ENCODE assay signal across 9 cellular contexts in genomic region chr11:76810151-76810853, GRCh38. TPM values are rescaled to one million over a fixed set of nuclear protein-coding genes. Genes with fewer than 3 reads are reported as not detected.
DNase-seq lines count a peak whose midpoint lies in the region; ATAC-seq, FAIRE-seq and TF ChIP-seq lines count a peak whose summit lies in the region.
"Had no signal": no experiment of that assay in that cellular context is flagged by ENCODE, and none has a peak within 500 bp of the region (broad histone marks: within the 10 kb centered on the region; RNA-seq: fewer than 3 reads in every experiment).

No MANE protein-coding gene starts in this region.

- H3K4me3 Mint-ChIP-seq in GM23338: no peak overlapping the region
- H3K4me3 Mint-ChIP-seq: natural killer cell treated with Interleukin-12 subunit alpha and Interleukin-12 subunit beta and Interleukin-15 and Interleukin-18, amount 100 ng/mL, for 72 hours; T-cell had no signal

- peaks cover 11% of the 10 kb centered on the region for H3K27me3 Mint-ChIP-seq in GM23338 (ENCODE audit: insufficient read depth, low read depth, poor library complexity)

- no peaks in the 10 kb centered on the region for H3K79me2 ChIP-seq in GM23338 (replicated peaks; ENCODE audit: insufficient read depth)
- H3K79me2 ChIP-seq in PC-9 (ENCODE audit: low read depth): no peaks in the 10 kb centered on the region

- intact Hi-C loops in PC-9 (cut with micrococcal nuclease; ENCODE audit: unreplicated experiment): no loop called here
- intact Hi-C loops in upper lobe of right lung (cut with DNase I): loop anchor here (10.0 kb wide), 1 partner anchor 54 kb away; the partner anchor contains the start of gene ACER3

- POLR2A ChIA-PET in PC-9 (lab: Charles Lee; ENCODE audit: unreplicated experiment): no interaction called here

- H3K27me3 ChIP-seq in GM23338 (ENCODE audit: insufficient read depth) (no peaks in the 10 kb centered on the region), PC-9 (ENCODE audit: insufficient read depth, low read depth) (no peaks in the 10 kb centered on the region), brain microvascular endothelial cell (replicated peaks) (no peaks in the 10 kb centered on the region), upper lobe of right lung (no peaks in the 10 kb centered on the region)

- H3K4me1 ChIP-seq in GM23338 (ENCODE audit: insufficient read depth) (no peaks in the 10 kb centered on the region), PC-9 (replicated peaks; ENCODE audit: insufficient read depth) (no peaks in the 10 kb centered on the region), upper lobe of right lung (peaks cover 5% of the 10 kb centered on the region)

- H3K4me1 Mint-ChIP-seq in GM23338: peaks cover 12% of the 10 kb centered on the region; the same call in 2 of the 3 replicates

- no peak overlapping the region for H3K4me3 ChIP-seq in GM23338
- H3K4me3 ChIP-seq in PC-9: no peak overlapping the region
- no peak overlapping the region for H3K4me3 ChIP-seq in brain microvascular endothelial cell (ENCODE audit: low read depth, low read length)
- peak overlapping the region; percentile 16 for H3K4me3 ChIP-seq in upper lobe of right lung

- H3K4me2 ChIP-seq in GM23338: no peak overlapping the region
- H3K4me2 ChIP-seq in PC-9: no peak overlapping the region

- BruUV-seq in PC-9 (replicated peaks; lab: Mats Ljungman, UMichigan): no TSS peak

- H2AFZ ChIP-seq in GM23338 (no peak overlapping the region), PC-9 (no peak overlapping the region)

- H3F3A ChIP-seq in GM23338 (replicated peaks; ENCODE audit: low read depth) (no peaks in the 10 kb centered on the region), PC-9 (ENCODE audit: insufficient read depth, low read depth) (peaks cover 11% of the 10 kb centered on the region; the same call in 1 of the 2 replicates)

- H3K9me2 ChIP-seq in GM23338 (ENCODE audit: insufficient read depth) (peaks cover 9% of the 10 kb centered on the region; the same call in 1 of the 2 replicates), PC-9 (ENCODE audit: insufficient read depth) (no peaks in the 10 kb centered on the region)

- no peak for ATAC-seq in GM23338
- peak; percentile 65 for ATAC-seq in upper lobe of right lung
- ATAC-seq: T-cell had no signal

- H4K20me1 ChIP-seq in GM23338 (replicated peaks; ENCODE audit: insufficient read depth) (no peaks in the 10 kb centered on the region), PC-9 (ENCODE audit: insufficient read depth) (no peaks in the 10 kb centered on the region)

- in situ Hi-C loops in brain microvascular endothelial cell (cut with HindIII; ENCODE audit: low pct_ligation_motif_present, low sequenced_read_pairs): no loop called here

- peaks cover 17% of the 10 kb centered on the region; the same call in 2 of the 3 replicates for H3K36me3 Mint-ChIP-seq in GM23338 (ENCODE audit: low read depth)
- H3K36me3 Mint-ChIP-seq: T-cell had no signal

- H3K27ac ChIP-seq in GM23338 (ENCODE audit: low read depth): no peak overlapping the region
- H3K27ac ChIP-seq in PC-9: no peak overlapping the region
- H3K27ac ChIP-seq in brain microvascular endothelial cell: no peak overlapping the region
- peak overlapping the region; percentile 63 for H3K27ac ChIP-seq in upper lobe of right lung

- peak; percentile 58 to 60 for TF ChIP-seq CTCF in GM23338 (conservative IDR thresholded peaks at IDR 0.05; ENCODE audit: low read depth in 2 of 2)
- TF ChIP-seq CTCF in PC-9 (conservative IDR thresholded peaks at IDR 0.05): peak; percentile 83
- TF ChIP-seq CTCF in brain microvascular endothelial cell (IDR thresholded peaks at IDR 0.05; ENCODE audit: low read depth, low read length, missing control alignments): peak; percentile 63
- peak; percentile 67 for TF ChIP-seq CTCF in upper lobe of right lung (IDR thresholded peaks at IDR 0.05)

- H3K9me3 Mint-ChIP-seq in GM23338: peaks cover 26% of the 10 kb centered on the region
- H3K9me3 Mint-ChIP-seq: natural killer cell treated with Interleukin-12 subunit alpha and Interleukin-12 subunit beta and Interleukin-15 and Interleukin-18, amount 100 ng/mL, for 72 hours had no signal

- H3K9me3 ChIP-seq in PC-9 (ENCODE audit: insufficient read depth, low read depth) (peaks cover 13% of the 10 kb centered on the region), upper lobe of right lung (no peaks in the 10 kb centered on the region)

- no peak overlapping the region for H3K27ac Mint-ChIP-seq in GM23338
- H3K27ac Mint-ChIP-seq: T-cell had no signal

- peaks cover 6% of the 10 kb centered on the region for H3K36me3 ChIP-seq in GM23338 (ENCODE audit: insufficient read depth)
- H3K36me3 ChIP-seq in PC-9 (ENCODE audit: low read depth): no peaks in the 10 kb centered on the region
- no peaks in the 10 kb centered on the region for H3K36me3 ChIP-seq in brain microvascular endothelial cell (replicated peaks)
- no peaks in the 10 kb centered on the region for H3K36me3 ChIP-seq in upper lobe of right lung

- DNase-seq in GM23338 (ENCODE audit: low spot score) (no peak), PC-9 (no peak), brain microvascular endothelial cell (peak; percentile 51), medulla oblongata (ENCODE audit: extremely low spot score) (peak; percentile 66), upper lobe of right lung (no peak), frontal cortex (ENCODE audit: low spot score in 2 of 2) (no peak), DMS153 (lab: John Stamatoyannopoulos, UW) (no peak)

- no peak for FAIRE-seq in frontal cortex (lab: Jason Lieb, UNC)

- CTCF ChIA-PET in PC-9 (lab: Charles Lee): interaction anchor here (0.6 to 2.1 kb wide), 4 partner anchors 107 to 1502 kb away, joined by 3 to 9 read pairs (median 5); no protein-coding TSS in a partner anchor

TF ChIP-seq in GM23338, 12 proteins besides CTCF, POLR2A, EP300 and RAD21 (continues in another document):
- TF ChIP-seq EZH2 (IDR thresholded peaks at IDR 0.05; ENCODE audit: low read depth, unreplicated experiment) (no peak), ZNF114 (CRISPR knock-in tag; IDR thresholded peaks at IDR 0.05) (no peak)
- TF ChIP-seq, protein P1, sequence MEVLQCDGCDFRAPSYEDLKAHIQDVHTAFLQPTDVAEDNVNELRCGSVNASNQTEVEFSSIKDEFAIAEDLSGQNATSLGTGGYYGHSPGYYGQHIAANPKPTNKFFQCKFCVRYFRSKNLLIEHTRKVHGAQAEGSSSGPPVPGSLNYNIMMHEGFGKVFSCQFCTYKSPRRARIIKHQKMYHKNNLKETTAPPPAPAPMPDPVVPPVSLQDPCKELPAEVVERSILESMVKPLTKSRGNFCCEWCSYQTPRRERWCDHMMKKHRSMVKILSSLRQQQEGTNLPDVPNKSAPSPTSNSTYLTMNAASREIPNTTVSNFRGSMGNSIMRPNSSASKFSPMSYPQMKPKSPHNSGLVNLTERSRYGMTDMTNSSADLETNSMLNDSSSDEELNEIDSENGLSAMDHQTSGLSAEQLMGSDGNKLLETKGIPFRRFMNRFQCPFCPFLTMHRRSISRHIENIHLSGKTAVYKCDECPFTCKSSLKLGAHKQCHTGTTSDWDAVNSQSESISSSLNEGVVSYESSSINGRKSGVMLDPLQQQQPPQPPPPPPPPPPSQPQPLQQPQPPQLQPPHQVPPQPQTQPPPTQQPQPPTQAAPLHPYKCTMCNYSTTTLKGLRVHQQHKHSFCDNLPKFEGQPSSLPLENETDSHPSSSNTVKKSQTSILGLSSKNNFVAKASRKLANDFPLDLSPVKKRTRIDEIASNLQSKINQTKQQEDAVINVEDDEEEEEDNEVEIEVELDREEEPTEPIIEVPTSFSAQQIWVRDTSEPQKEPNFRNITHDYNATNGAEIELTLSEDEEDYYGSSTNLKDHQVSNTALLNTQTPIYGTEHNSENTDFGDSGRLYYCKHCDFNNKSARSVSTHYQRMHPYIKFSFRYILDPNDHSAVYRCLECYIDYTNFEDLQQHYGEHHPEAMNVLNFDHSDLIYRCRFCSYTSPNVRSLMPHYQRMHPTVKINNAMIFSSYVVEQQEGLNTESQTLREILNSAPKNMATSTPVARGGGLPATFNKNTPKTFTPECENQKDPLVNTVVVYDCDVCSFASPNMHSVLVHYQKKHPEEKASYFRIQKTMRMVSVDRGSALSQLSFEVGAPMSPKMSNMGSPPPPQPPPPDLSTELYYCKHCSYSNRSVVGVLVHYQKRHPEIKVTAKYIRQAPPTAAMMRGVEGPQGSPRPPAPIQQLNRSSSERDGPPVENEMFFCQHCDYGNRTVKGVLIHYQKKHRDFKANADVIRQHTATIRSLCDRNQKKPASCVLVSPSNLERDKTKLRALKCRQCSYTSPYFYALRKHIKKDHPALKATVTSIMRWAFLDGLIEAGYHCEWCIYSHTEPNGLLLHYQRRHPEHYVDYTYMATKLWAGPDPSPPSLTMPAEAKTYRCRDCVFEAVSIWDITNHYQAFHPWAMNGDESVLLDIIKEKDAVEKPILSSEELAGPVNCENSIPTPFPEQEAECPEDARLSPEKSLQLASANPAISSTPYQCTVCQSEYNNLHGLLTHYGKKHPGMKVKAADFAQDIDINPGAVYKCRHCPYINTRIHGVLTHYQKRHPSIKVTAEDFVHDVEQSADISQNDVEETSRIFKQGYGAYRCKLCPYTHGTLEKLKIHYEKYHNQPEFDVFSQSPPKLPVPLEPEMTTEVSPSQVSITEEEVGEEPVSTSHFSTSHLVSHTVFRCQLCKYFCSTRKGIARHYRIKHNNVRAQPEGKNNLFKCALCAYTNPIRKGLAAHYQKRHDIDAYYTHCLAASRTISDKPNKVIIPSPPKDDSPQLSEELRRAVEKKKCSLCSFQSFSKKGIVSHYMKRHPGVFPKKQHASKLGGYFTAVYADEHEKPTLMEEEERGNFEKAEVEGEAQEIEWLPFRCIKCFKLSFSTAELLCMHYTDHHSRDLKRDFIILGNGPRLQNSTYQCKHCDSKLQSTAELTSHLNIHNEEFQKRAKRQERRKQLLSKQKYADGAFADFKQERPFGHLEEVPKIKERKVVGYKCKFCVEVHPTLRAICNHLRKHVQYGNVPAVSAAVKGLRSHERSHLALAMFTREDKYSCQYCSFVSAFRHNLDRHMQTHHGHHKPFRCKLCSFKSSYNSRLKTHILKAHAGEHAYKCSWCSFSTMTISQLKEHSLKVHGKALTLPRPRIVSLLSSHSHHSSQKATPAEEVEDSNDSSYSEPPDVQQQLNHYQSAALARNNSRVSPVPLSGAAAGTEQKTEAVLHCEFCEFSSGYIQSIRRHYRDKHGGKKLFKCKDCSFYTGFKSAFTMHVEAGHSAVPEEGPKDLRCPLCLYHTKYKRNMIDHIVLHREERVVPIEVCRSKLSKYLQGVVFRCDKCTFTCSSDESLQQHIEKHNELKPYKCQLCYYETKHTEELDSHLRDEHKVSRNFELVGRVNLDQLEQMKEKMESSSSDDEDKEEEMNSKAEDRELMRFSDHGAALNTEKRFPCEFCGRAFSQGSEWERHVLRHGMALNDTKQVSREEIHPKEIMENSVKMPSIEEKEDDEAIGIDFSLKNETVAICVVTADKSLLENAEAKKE (CRISPR knock-in tag; IDR thresholded peaks at IDR 0.05): no peak

RNA-seq across cellular contexts. Expression of gene TSKU, which starts 27.1 kb away (rescaled TPM):
- 31.1 and 33.8 TPM in 2 replicates for total RNA-seq in GM23338 (2014; rRNA removed; shearing (Covaris generic))
- 9.0 and 11.7 TPM in 2 replicates for polyA plus RNA-seq in GM23338 (2016; fragmentation: Nextera tagmentation; extraction: Ambion mirVana)
- total RNA-seq in PC-9 (2021): 89.3 and 99.4 TPM in 2 replicates
- 18.1 TPM for total RNA-seq in upper lobe of right lung
- total RNA-seq in frontal cortex: 4.9 TPM
- total RNA-seq: natural killer cell treated with Interleukin-12 subunit alpha and Interleukin-12 subunit beta and Interleukin-15 and Interleukin-18, amount 100 ng/mL, for 72 hours had no signal

RNA-seq across cellular contexts. Expression of gene ACER3, which starts 50.4 kb away (rescaled TPM):
- 25.2 and 26.5 TPM in 2 replicates for total RNA-seq in GM23338 (2014; rRNA removed; shearing (Covaris generic))
- 5.2 and 6.2 TPM in 2 replicates for polyA plus RNA-seq in GM23338 (2016; fragmentation: Nextera tagmentation; extraction: Ambion mirVana)
- total RNA-seq in PC-9 (2021): 15.8 and 21.3 TPM in 2 replicates
- total RNA-seq in upper lobe of right lung: 42.2 TPM
- 14.7 TPM for total RNA-seq in frontal cortex

Comparison
In these comparisons a context has a peak if more than half of its experiments do, and no peak if none do; other contexts are left out.
1. DNase-seq: peak in brain microvascular endothelial cell (single experiment) and medulla oblongata (single experiment); none in GM23338 (single experiment), PC-9 (0 of 2), upper lobe of right lung (single experiment), frontal cortex (0 of 2) and DMS153 (single experiment).
2. Peak in every context shown above with its lines, with median percentiles within 50 percentile points of each other: CTCF ChIP-seq.